In the genomic region with DNA sequence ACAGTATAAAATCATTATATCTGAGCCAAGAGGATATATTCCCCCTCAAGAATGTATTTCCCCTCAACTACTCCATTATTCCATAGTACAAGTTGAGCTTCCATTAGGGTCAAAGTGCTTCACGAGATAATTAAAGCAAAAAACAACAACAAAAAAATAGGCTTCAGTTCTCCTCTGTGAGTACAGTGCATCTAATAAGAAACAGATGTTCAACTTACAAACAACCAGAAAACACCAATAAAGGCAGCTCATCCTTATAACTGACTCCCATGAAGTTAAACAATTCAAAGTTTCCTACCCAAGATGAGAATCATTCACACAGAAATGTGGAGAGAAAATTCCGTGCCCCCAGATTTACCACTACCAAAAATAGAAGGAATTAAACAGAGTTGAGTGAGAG, we compare ENCODE assay signal across 26 cellular contexts.
A peak's percentile ranks its signal among the peaks of the same experiment; 100 is the strongest.
DNase-seq lines count a peak whose midpoint lies in the region; ATAC-seq, FAIRE-seq and TF ChIP-seq lines count a peak whose summit lies in the region.
"Had no signal": no experiment of that assay in that cellular context is flagged by ENCODE, and none has a peak within 500 bp of the region (broad histone marks: within the 10 kb centered on the region; RNA-seq: fewer than 3 reads in every experiment).

No MANE protein-coding gene starts in this region.

- no peak overlapping the region for H3K4me3 Mint-ChIP-seq in GM23338
- peak overlapping the region; percentile 50 for H3K4me3 Mint-ChIP-seq in glutamatergic neuron (ENCODE audit: unreplicated experiment)
- no peak overlapping the region for H3K4me3 Mint-ChIP-seq in stimulated activated naive B cell treated with anti-CD40 and anti-IgM and Interleukin-4, amounts not matched to agents 10 μg/mL and 1 μg/mL and 100 μg/mL, for 72 hours
- H3K4me3 Mint-ChIP-seq: B cell; CD4-positive, CD25-positive, alpha-beta regulatory T cell; IgD-negative memory B cell had no signal

- CTCF ChIA-PET in H1 (lab: Charles Lee; ENCODE audit: partially characterized antibody) = no interaction called here

- 0 out of 2 replicates have a peak overlapping the region, but pooled peaks have one; percentile 19 for H2AFZ ChIP-seq in GM23338
- peak overlapping the region; percentile 13; the same call in 1 of the 2 replicates for H2AFZ ChIP-seq in H1 (ENCODE audit: low read length)

- H3K9me3 Mint-ChIP-seq in GM23338 (no peaks in the 10 kb centered on the region), glutamatergic neuron (ENCODE audit: unreplicated experiment) (peaks cover 5% of the 10 kb centered on the region)
- H3K9me3 Mint-ChIP-seq in stimulated activated naive B cell treated with anti-CD40 and anti-IgM and Interleukin-4, amounts not matched to agents 10 μg/mL and 1 μg/mL and 100 μg/mL, for 72 hours = no peaks in the 10 kb centered on the region

- H3K4me3 ChIP-seq in GM23338 (no peak overlapping the region), H1 (ENCODE audit: extremely low read depth in 1 of 4, insufficient read depth in 2 of 4, low read depth in 3 of 4, low read length in 4 of 4) (no peak overlapping the region)
- H3K4me3 ChIP-seq: MG63 had no signal

- H3K4me2 ChIP-seq in GM23338 (no peak overlapping the region), H1 (ENCODE audit: insufficient read depth in 1 of 2, low read depth in 2 of 2, low read length in 2 of 2) (no peak overlapping the region)

- H3K4me1 Mint-ChIP-seq in GM23338 (peaks cover 16% of the 10 kb centered on the region), glutamatergic neuron (ENCODE audit: low read depth, unreplicated experiment) (peaks cover 37% of the 10 kb centered on the region)
- H3K4me1 Mint-ChIP-seq in stimulated activated naive B cell treated with anti-CD40 and anti-IgM and Interleukin-4, amounts not matched to agents 10 μg/mL and 1 μg/mL and 100 μg/mL, for 72 hours = no peaks in the 10 kb centered on the region
- H3K4me1 Mint-ChIP-seq: B cell; CD4-positive, CD25-positive, alpha-beta regulatory T cell; IgD-negative memory B cell had no signal

- no peaks in the 10 kb centered on the region for H3K79me1 ChIP-seq in H1 (ENCODE audit: low read depth, low read length)

- H2BK15ac ChIP-seq in H1 (ENCODE audit: low read length) = no peak overlapping the region

- H3K27me3 ChIP-seq in GM23338 (ENCODE audit: insufficient read depth) (no peaks in the 10 kb centered on the region), H1 (replicated peaks in 1 of 4; ENCODE audit: control insufficient read depth in 3 of 4, extremely low read depth in 1 of 4, insufficient read depth in 3 of 4, low read length in 3 of 4) (no peaks in the 10 kb centered on the region)
- H3K27me3 ChIP-seq: MG63 had no signal

- no peak for TF ChIP-seq EP300 in H1 (IDR thresholded peaks at IDR 0.05; ENCODE audit: borderline replicate concordance in 1 of 2, low read depth in 2 of 2, low read length in 2 of 2)

- no peak overlapping the region for H2BK5ac ChIP-seq in H1 (ENCODE audit: low read depth, low read length)

- H4K5ac ChIP-seq in H1 (ENCODE audit: insufficient read length, low read depth, low read length) = no peak overlapping the region

- no peak for ATAC-seq in GM23338
- no peak for ATAC-seq in stimulated activated naive B cell treated with anti-CD40 and anti-IgM and Interleukin-4, amounts not matched to agents 10 μg/mL and 1 μg/mL and 100 μg/mL, for 72 hours (replicated peaks)

- no peak overlapping the region for H2AK5ac ChIP-seq in H1 (ENCODE audit: low read depth, low read length)

- no peaks in the 10 kb centered on the region for H3K9me2 ChIP-seq in GM23338 (ENCODE audit: insufficient read depth)

- H4K20me1 ChIP-seq in GM23338 (replicated peaks; ENCODE audit: insufficient read depth) (no peaks in the 10 kb centered on the region), H1 (replicated peaks in 1 of 2; ENCODE audit: control insufficient read depth in 1 of 2, insufficient read depth in 2 of 2, low read length in 2 of 2) (peaks cover 0 to 1% of the 10 kb centered on the region in 2 experiments)

- no peak for DNase-seq in GM23338 (ENCODE audit: low spot score)
- DNase-seq in H1 (ENCODE audit: low read depth in 1 of 2, low spot score in 2 of 2) = no peak
- no peak for DNase-seq in glutamatergic neuron
- DNase-seq in stimulated activated naive B cell treated with anti-CD40 and anti-IgM and Interleukin-4, amounts not matched to agents 10 μg/mL and 1 μg/mL and 100 μg/mL, for 72 hours = no peak
- DNase-seq in NCI-H1048 (lab: John Stamatoyannopoulos, UW) = no peak
- DNase-seq in cerebellar nuclear complex (lab: John Stamatoyannopoulos, UW) = no peak
- DNase-seq in NCI-H345 (lab: John Stamatoyannopoulos, UW) = no peak
- DNase-seq: ACHN; CD4-positive, CD25-positive, alpha-beta regulatory T cell; COR-L47; DMS 273 treated with DMSO at 0.1 percent for 48 hours; DND-41; HCEC 1CT; Karpas-422; MG63; NCI-H1092; NCI-H1436 treated with DMSO at 0.1 percent for 48 hours; NCI-H2029 treated with DMSO at 0.1 percent for 48 hours; NCI-H2171 treated with DMSO at 0.1 percent for 48 hours; NCI-H446 treated with DMSO at 0.1 percent for 48 hours; Right ventricle myocardium superior had no signal

- H3K23me2 ChIP-seq in H1 (ENCODE audit: low read depth, low read length) = no peaks in the 10 kb centered on the region

- no peaks in the 10 kb centered on the region for H3K9me3 ChIP-seq in H1 (ENCODE audit: insufficient read depth in 2 of 2, low read depth in 1 of 2, low read length in 1 of 2)
- H3K9me3 ChIP-seq: MG63 had no signal

- H3K4me1 ChIP-seq in GM23338 (ENCODE audit: insufficient read depth) = 0 out of 2 replicates have a peak, but pooled peaks cover 7% of the 10 kb centered on the region
- 0 out of 7 replicates have a peak, but pooled peaks cover 0 to 2% (median 0%) of the 10 kb centered on the region in 4 experiments for H3K4me1 ChIP-seq in H1 (replicated peaks in 1 of 4; ENCODE audit: control insufficient read depth in 3 of 4, insufficient read depth in 4 of 4, low read length in 3 of 4)

- no peak overlapping the region for H4K91ac ChIP-seq in H1 (replicated peaks; ENCODE audit: insufficient read length, low read length)

- no peak overlapping the region for H3K4ac ChIP-seq in H1 (replicated peaks; ENCODE audit: insufficient read length, low read depth, low read length)

- H3K36me3 Mint-ChIP-seq in GM23338 (ENCODE audit: low read depth) (no peaks in the 10 kb centered on the region), glutamatergic neuron (ENCODE audit: unreplicated experiment) (peaks cover 4% of the 10 kb centered on the region)
- H3K36me3 Mint-ChIP-seq in stimulated activated naive B cell treated with anti-CD40 and anti-IgM and Interleukin-4, amounts not matched to agents 10 μg/mL and 1 μg/mL and 100 μg/mL, for 72 hours = no peaks in the 10 kb centered on the region
- H3K36me3 Mint-ChIP-seq: CD4-positive, CD25-positive, alpha-beta regulatory T cell; IgD-negative memory B cell had no signal

- H3K18ac ChIP-seq in H1 (ENCODE audit: extremely low read depth, low read length) = no peak overlapping the region

- WGBS in H1 (ENCODE audit: extremely low coverage in 1 of 2, insufficient coverage in 1 of 2, insufficient read length in 1 of 2, insufficient replicate concordance in 2 of 2, low coverage in 1 of 2, low lambda C conversion rate in 2 of 2, missing lambda C conversion rate in 1 of 2), 2 experiments = 100% methylated on average over 2 of the region's 2 CpGs; no CpG with 5 or more reads in 1 of the 2 experiments

- H3K56ac ChIP-seq in H1 (replicated peaks; ENCODE audit: insufficient read length, low read depth, low read length) = no peak overlapping the region

- no peak for TF ChIP-seq CTCF in GM23338 (conservative IDR thresholded peaks at IDR 0.05; ENCODE audit: low read depth in 2 of 2)
- no peak for TF ChIP-seq CTCF in H1 (IDR thresholded peaks at IDR 0.05; ENCODE audit: control extremely low read depth in 1 of 3, insufficient read depth in 1 of 3, low read depth in 1 of 3, low read length in 3 of 3)
- no peak for TF ChIP-seq CTCF in glutamatergic neuron (IDR thresholded peaks at IDR 0.05; ENCODE audit: partially characterized antibody, unreplicated experiment)

- H3K14ac ChIP-seq in H1 (ENCODE audit: insufficient read length) = no peak overlapping the region

- no peak for TF ChIP-seq RAD21 in H1 (IDR thresholded peaks at IDR 0.05 in 1 of 2, conservative IDR thresholded peaks at IDR 0.05 in 1 of 2; ENCODE audit: low read depth in 2 of 2, low read length in 2 of 2)

- POLR2A ChIA-PET in H1 (lab: Charles Lee; ENCODE audit: partially characterized antibody) = no interaction called here

- H3K23ac ChIP-seq in H1 (ENCODE audit: insufficient read length) = no peak overlapping the region

- no peak overlapping the region for H2BK20ac ChIP-seq in H1 (ENCODE audit: low read length)

- H3K27me3 Mint-ChIP-seq in GM23338 (ENCODE audit: insufficient read depth, low read depth, poor library complexity) = peaks cover 2% of the 10 kb centered on the region
- H3K27me3 Mint-ChIP-seq in glutamatergic neuron (ENCODE audit: unreplicated experiment) = peaks cover 5% of the 10 kb centered on the region
- H3K27me3 Mint-ChIP-seq in stimulated activated naive B cell treated with anti-CD40 and anti-IgM and Interleukin-4, amounts not matched to agents 10 μg/mL and 1 μg/mL and 100 μg/mL, for 72 hours = no peaks in the 10 kb centered on the region
- H3K27me3 Mint-ChIP-seq: B cell; CD4-positive, CD25-positive, alpha-beta regulatory T cell; IgD-negative memory B cell had no signal

- H3K27ac Mint-ChIP-seq in GM23338 (no peak overlapping the region), glutamatergic neuron (ENCODE audit: unreplicated experiment) (peak overlapping the region; percentile 56)
- H3K27ac Mint-ChIP-seq in stimulated activated naive B cell treated with anti-CD40 and anti-IgM and Interleukin-4, amounts not matched to agents 10 μg/mL and 1 μg/mL and 100 μg/mL, for 72 hours = no peak overlapping the region
- H3K27ac Mint-ChIP-seq: B cell; CD4-positive, CD25-positive, alpha-beta regulatory T cell; IgD-negative memory B cell had no signal

- H3K9ac ChIP-seq in H1 (replicated peaks in 1 of 4; ENCODE audit: extremely low read depth in 1 of 4, low read depth in 3 of 4, low read length in 3 of 4) = no peak overlapping the region

- no peak overlapping the region for H2BK120ac ChIP-seq in H1 (replicated peaks; ENCODE audit: low read depth, low read length)

- no peaks in the 10 kb centered on the region for H3K79me2 ChIP-seq in GM23338 (replicated peaks; ENCODE audit: insufficient read depth)
- no peaks in the 10 kb centered on the region for H3K79me2 ChIP-seq in H1 (ENCODE audit: control insufficient read depth in 1 of 2, insufficient read depth in 2 of 2, low read length in 2 of 2)

- FAIRE-seq in H1 (lab: Jason Lieb, UNC) = no peak
- FAIRE-seq: G401.6, HTR-8/SVneo, RCC 7860 had no signal

- H3K36me3 ChIP-seq in GM23338 (ENCODE audit: insufficient read depth) (no peaks in the 10 kb centered on the region), H1 (ENCODE audit: control insufficient read depth in 2 of 4, insufficient read depth in 4 of 4, low read length in 3 of 4) (no peaks in the 10 kb centered on the region)
- H3K36me3 ChIP-seq: MG63 had no signal

- H3K27ac ChIP-seq in GM23338 (ENCODE audit: low read depth) (no peak overlapping the region), H1 (ENCODE audit: low read depth, low read length) (no peak overlapping the region)

- H3F3A ChIP-seq in GM23338 (replicated peaks; ENCODE audit: low read depth) = no peaks in the 10 kb centered on the region

- no peak overlapping the region for H4K8ac ChIP-seq in H1 (ENCODE audit: extremely low read depth, insufficient read depth, low read length)

- H2BK12ac ChIP-seq in H1 (ENCODE audit: low read depth, low read length) = no peak overlapping the region

- TF ChIP-seq POLR2A in H1 (IDR thresholded peaks at IDR 0.05; ENCODE audit: control extremely low read depth in 1 of 2, low read depth in 2 of 2, low read length in 2 of 2) = no peak
